ENCODE assay signal across 12 cellular contexts in genomic region chr7:130971297-130971696, GRCh38.
DNase-seq lines count a peak whose midpoint lies in the region; ATAC-seq and TF ChIP-seq lines count a peak whose summit lies in the region.
"Had no signal": no experiment of that assay in that cellular context is flagged by ENCODE, and none has a peak within 500 bp of the region (broad histone marks: within the 10 kb centered on the region; RNA-seq: fewer than 3 reads in every experiment).

No MANE protein-coding gene starts in this region.

- CTCF ChIA-PET in MCF 10A (lab: Yijun Ruan, JAX) (interaction anchor here (1.0 to 2.6 kb wide), 5 partner anchors 11 to 96 kb away, joined by 3 to 26 read pairs (median 12); no protein-coding TSS in a partner anchor), mammary epithelial cell (lab: Charles Lee; ENCODE audit: low non-redundant PET) (no interaction called here)

- BruUV-seq in MCF 10A (replicated peaks; lab: Mats Ljungman, UMichigan) (no TSS peak), mammary epithelial cell (replicated peaks; lab: Mats Ljungman, UMichigan) (no TSS peak)

- no peaks in the 10 kb centered on the region for H3K9me3 Mint-ChIP-seq in MCF 10A (ENCODE audit: unreplicated experiment)
- H3K9me3 Mint-ChIP-seq in natural killer cell: no peaks in the 10 kb centered on the region
- peaks cover 19 to 35% of the 10 kb centered on the region in 2 donors for H3K9me3 Mint-ChIP-seq in stimulated activated naive CD8-positive, alpha-beta T cell treated with anti-CD3 and anti-CD28 coated beads, Interleukin-15, amount 100 ng/mL, for 72 hours

- no peaks in the 10 kb centered on the region for H3K79me2 ChIP-seq in mammary epithelial cell (ENCODE audit: insufficient read depth, low read length)

- in situ Hi-C loops in mammary epithelial cell (cut with MboI; ENCODE audit: low sequenced_read_pairs in 2 of 2): no loop called here

- H3K4me1 ChIP-seq in mammary epithelial cell (ENCODE audit: insufficient read depth, low read length) (no peaks in the 10 kb centered on the region), right lobe of liver (no peaks in the 10 kb centered on the region)
- H3K4me1 ChIP-seq: colonic mucosa had no signal

- no peak overlapping the region for H3K27ac ChIP-seq in mammary epithelial cell (ENCODE audit: insufficient read depth, low read depth, low read length)
- no peak overlapping the region for H3K27ac ChIP-seq in right lobe of liver
- H3K27ac ChIP-seq: colonic mucosa had no signal

- H3K9me3 ChIP-seq in mammary epithelial cell (replicated peaks; ENCODE audit: insufficient read depth, low read length): no peaks in the 10 kb centered on the region
- H3K9me3 ChIP-seq in right lobe of liver: no peaks in the 10 kb centered on the region
- H3K9me3 ChIP-seq: colonic mucosa, gastroesophageal sphincter had no signal

- H3K36me3 ChIP-seq in mammary epithelial cell (ENCODE audit: insufficient read depth, low read length): no peaks in the 10 kb centered on the region
- H3K36me3 ChIP-seq in right lobe of liver: no peaks in the 10 kb centered on the region
- H3K36me3 ChIP-seq: colonic mucosa had no signal

- intact Hi-C loops in MCF 10A (cut with micrococcal nuclease): no loop called here
- intact Hi-C loops in mammary epithelial cell (cut with micrococcal nuclease): no loop called here
- intact Hi-C loops in natural killer cell (cut with micrococcal nuclease): no loop called here
- intact Hi-C loops in head of caudate nucleus (cut with DNase I): no loop called here
- intact Hi-C loops in right lobe of liver (cut with DNase I): no loop called here

- H3K9ac ChIP-seq in mammary epithelial cell (ENCODE audit: insufficient read depth, low read length): no peak overlapping the region

- peak overlapping the region; percentile 42 for H3K27ac Mint-ChIP-seq in MCF 10A (ENCODE audit: low read depth, unreplicated experiment)
- H3K27ac Mint-ChIP-seq in natural killer cell: peak overlapping the region; percentile 58 to 80
- H3K27ac Mint-ChIP-seq in stimulated activated naive CD8-positive, alpha-beta T cell treated with anti-CD3 and anti-CD28 coated beads, Interleukin-15, amount 100 ng/mL, for 72 hours: peak overlapping the region; percentile 92 to 97

- peaks cover 42% of the 10 kb centered on the region for H3K36me3 Mint-ChIP-seq in MCF 10A (ENCODE audit: insufficient read depth, unreplicated experiment)
- H3K36me3 Mint-ChIP-seq in natural killer cell: peaks cover under 1% of the 10 kb centered on the region

- TF ChIP-seq CTCF in MCF 10A (IDR thresholded peaks at IDR 0.05; ENCODE audit: unreplicated experiment): no peak
- no peak for TF ChIP-seq CTCF in mammary epithelial cell (conservative IDR thresholded peaks at IDR 0.05 in 1 of 2, IDR thresholded peaks at IDR 0.05 in 1 of 2; ENCODE audit: extremely low read depth in 1 of 2, insufficient read depth in 1 of 2, low read depth in 1 of 2, low read length in 2 of 2)
- TF ChIP-seq CTCF in natural killer cell (IDR thresholded peaks at IDR 0.05): no peak
- no peak for TF ChIP-seq CTCF in right lobe of liver (IDR thresholded peaks at IDR 0.05)

- POLR2A ChIA-PET in MCF 10A (lab: Yijun Ruan, JAX): interaction anchor here (0.7 to 1.5 kb wide), 2 partner anchors 69 to 74 kb away, joined by 3 to 4 read pairs; no protein-coding TSS in a partner anchor

- dilution Hi-C loops in mammary epithelial cell (cut with HindIII; ENCODE audit: low sequenced_read_pairs): no loop called here

- H3K4me3 Mint-ChIP-seq in MCF 10A (ENCODE audit: unreplicated experiment): no peak overlapping the region
- H3K4me3 Mint-ChIP-seq in natural killer cell: no peak overlapping the region
- peak overlapping the region; percentile 62 to 73 for H3K4me3 Mint-ChIP-seq in stimulated activated naive CD8-positive, alpha-beta T cell treated with anti-CD3 and anti-CD28 coated beads, Interleukin-15, amount 100 ng/mL, for 72 hours

- WGBS in mammary epithelial cell (ENCODE audit: low coverage, missing lambda C conversion rate): 92% methylated on average over 4 of the region's 4 CpGs
- 90% methylated on average over 4 of the region's 4 CpGs for WGBS in right lobe of liver (ENCODE audit: insufficient coverage, low coverage, low lambda C conversion rate, missing lambda C conversion rate)

- no peak overlapping the region for H2AFZ ChIP-seq in mammary epithelial cell (ENCODE audit: low read depth, low read length)

- no peaks in the 10 kb centered on the region for H3K27me3 Mint-ChIP-seq in MCF 10A (ENCODE audit: insufficient read depth, unreplicated experiment)
- H3K27me3 Mint-ChIP-seq in natural killer cell (ENCODE audit: low read depth in 2 of 2): no peaks in the 10 kb centered on the region
- H3K27me3 Mint-ChIP-seq in stimulated activated naive CD8-positive, alpha-beta T cell treated with anti-CD3 and anti-CD28 coated beads, Interleukin-15, amount 100 ng/mL, for 72 hours: no peaks in the 10 kb centered on the region

- ATAC-seq in natural killer cell: peak; percentile 46 to 78 (median 60)
- ATAC-seq in stimulated activated naive CD8-positive, alpha-beta T cell treated with anti-CD3 and anti-CD28 coated beads, Interleukin-15, amount 100 ng/mL, for 72 hours: peak; percentile 89
- no peak for ATAC-seq in right lobe of liver
- ATAC-seq: gastroesophageal sphincter had no signal

- no peak for TF ChIP-seq POLR2A in right lobe of liver (IDR thresholded peaks at IDR 0.05)

- no peaks in the 10 kb centered on the region for H4K20me1 ChIP-seq in mammary epithelial cell (ENCODE audit: insufficient read depth, low read length)

- DNase-seq in MCF 10A (ENCODE audit: unreplicated experiment): no peak
- DNase-seq in mammary epithelial cell: no peak
- peak; percentile 40 for DNase-seq in activated T-cell treated with anti-CD3 and anti-CD28 coated beads for 4 hours
- no peak for DNase-seq in natural killer cell
- peak; percentile 52 to 84 for DNase-seq in stimulated activated naive CD8-positive, alpha-beta T cell treated with anti-CD3 and anti-CD28 coated beads, Interleukin-15, amount 100 ng/mL, for 72 hours
- no peak for DNase-seq in AG20443 (ENCODE audit: low spot score)
- DNase-seq in head of caudate nucleus: no peak
- no peak for DNase-seq in right lobe of liver
- DNase-seq: colonic mucosa, NCI-H1105, Peyer's patch had no signal

- H3K4me1 Mint-ChIP-seq in MCF 10A (ENCODE audit: insufficient read depth, unreplicated experiment) (no peaks in the 10 kb centered on the region), natural killer cell (peaks cover 64 to 72% of the 10 kb centered on the region in 2 donors)
- H3K4me1 Mint-ChIP-seq in stimulated activated naive CD8-positive, alpha-beta T cell treated with anti-CD3 and anti-CD28 coated beads, Interleukin-15, amount 100 ng/mL, for 72 hours: peaks cover 91% of the 10 kb centered on the region

- H3K27me3 ChIP-seq in mammary epithelial cell (ENCODE audit: insufficient read depth, low read length) (no peaks in the 10 kb centered on the region), right lobe of liver (no peaks in the 10 kb centered on the region)
- H3K27me3 ChIP-seq: colonic mucosa, gastroesophageal sphincter, Peyer's patch had no signal

- H3K4me3 ChIP-seq in mammary epithelial cell (replicated peaks in 1 of 3; ENCODE audit: insufficient read depth in 1 of 3, low read depth in 2 of 3, low read length in 3 of 3) (no peak overlapping the region), right lobe of liver (no peak overlapping the region)
- H3K4me3 ChIP-seq: colonic mucosa, gastroesophageal sphincter, Peyer's patch had no signal

- no peak overlapping the region for H3K4me2 ChIP-seq in mammary epithelial cell (ENCODE audit: insufficient read depth, low read depth, low read length)

Comparison
In these comparisons a context has a peak if more than half of its experiments do, and no peak if none do; other contexts are left out.
1. DNase-seq: peak in activated T-cell treated with anti-CD3 and anti-CD28 coated beads for 4 hours (single experiment) and stimulated activated naive CD8-positive, alpha-beta T cell treated with anti-CD3 and anti-CD28 coated beads, Interleukin-15, amount 100 ng/mL, for 72 hours (2 of 2); none in MCF 10A (single experiment), mammary epithelial cell (single experiment), natural killer cell (single experiment), AG20443 (single experiment), head of caudate nucleus (0 of 42) and right lobe of liver (0 of 3).
2. H3K27ac Mint-ChIP-seq: peak in every context shown above with its lines; median percentile 94 in stimulated activated naive CD8-positive, alpha-beta T cell treated with anti-CD3 and anti-CD28 coated beads, Interleukin-15, amount 100 ng/mL, for 72 hours; 69 in natural killer cell; 42 in MCF 10A.
3. H3K4me3 Mint-ChIP-seq: peak in stimulated activated naive CD8-positive, alpha-beta T cell treated with anti-CD3 and anti-CD28 coated beads, Interleukin-15, amount 100 ng/mL, for 72 hours (2 of 2); none in MCF 10A (single experiment) and natural killer cell (single experiment).
4. ATAC-seq: peak in natural killer cell (3 of 3) and stimulated activated naive CD8-positive, alpha-beta T cell treated with anti-CD3 and anti-CD28 coated beads, Interleukin-15, amount 100 ng/mL, for 72 hours (single experiment); none in right lobe of liver (0 of 4).